18 cellular contexts compared by ENCODE assay signal in the genomic region with DNA sequence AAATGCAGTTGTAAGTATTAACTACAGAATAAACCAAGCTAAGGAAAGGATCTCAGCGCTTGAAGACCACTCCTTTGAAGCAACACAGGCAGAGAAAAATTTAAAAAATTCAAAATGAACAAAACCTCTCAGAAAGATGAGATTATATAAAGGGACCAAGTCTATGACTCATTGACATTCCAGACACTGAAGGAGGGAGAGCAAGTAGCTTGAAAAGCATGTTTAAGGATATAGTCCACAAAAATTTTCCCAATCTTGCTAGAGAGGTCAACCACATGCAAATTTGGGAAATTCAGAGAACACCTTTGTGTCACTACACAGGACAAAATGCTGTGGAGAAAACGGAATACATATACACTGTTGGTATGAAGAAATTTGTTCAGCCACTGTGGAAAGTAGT.
DNase-seq lines count a peak whose midpoint lies in the region; ATAC-seq and TF ChIP-seq lines count a peak whose summit lies in the region.
"Had no signal": no experiment of that assay in that cellular context is flagged by ENCODE, and none has a peak within 500 bp of the region (broad histone marks: within the 10 kb centered on the region; RNA-seq: fewer than 3 reads in every experiment).

No MANE protein-coding gene starts in this region.

- ATAC-seq in SK-N-SH treated with all-trans-retinoic acid at 6 μM for 48 hours (peak; percentile 58), HG03108 (IDR thresholded peaks at IDR 0.05; ENCODE audit: unreplicated experiment) (no peak)
- ATAC-seq: Panc1 had no signal

- H3K9me3 ChIP-seq in left ventricle myocardium inferior (replicated peaks) = peaks cover 4% of the 10 kb centered on the region
- H3K9me3 ChIP-seq: Caco-2 had no signal

- no peak overlapping the region for H3K27ac ChIP-seq in left ventricle myocardium inferior (replicated peaks)
- H3K27ac ChIP-seq: C4-2B had no signal

- intact Hi-C loops in left ventricle myocardium inferior (cut with micrococcal nuclease) = no loop called here

- H3K4me1 ChIP-seq in left ventricle myocardium inferior = no peaks in the 10 kb centered on the region
- H3K4me1 ChIP-seq: Caco-2 had no signal

- DNase-seq in EL = peak; percentile 50
- DNase-seq in fibroblast of pulmonary artery (ENCODE audit: low read depth) = peak; percentile 29
- DNase-seq in retinal pigment epithelial cell (ENCODE audit: low read depth) = peak; percentile 39
- DNase-seq in left ventricle myocardium inferior = no peak
- DNase-seq in activated T-cell treated with anti-CD3 and anti-CD28 coated beads for 4 hours = no peak
- no peak for DNase-seq in stimulated activated CD4-positive, alpha-beta T cell treated with anti-CD3 and anti-CD28 coated beads, Interleukin-4, amount 100 ng/mL, for 1 hour
- DNase-seq: Caco-2, HCEC 1CT, KG1, MM.1S, NCI-H1105 treated with DMSO at 0.1 percent for 48 hours, NCI-H187, NCI-H2171 treated with DMSO at 0.1 percent for 48 hours, Right ventricle myocardium superior had no signal

- H3K27me3 ChIP-seq in left ventricle myocardium inferior (ENCODE audit: low read depth) = no peaks in the 10 kb centered on the region

- no peak for TF ChIP-seq CTCF in fibroblast of pulmonary artery (IDR thresholded peaks at IDR 0.05; ENCODE audit: low read length, missing control alignments)
- TF ChIP-seq CTCF in retinal pigment epithelial cell (conservative IDR thresholded peaks at IDR 0.05; ENCODE audit: low read depth, low read length) = no peak
- no peak for TF ChIP-seq CTCF in left ventricle myocardium inferior (IDR thresholded peaks at IDR 0.05; ENCODE audit: borderline replicate concordance)

- H3K36me3 ChIP-seq in left ventricle myocardium inferior = no peaks in the 10 kb centered on the region

- H3K4me3 ChIP-seq in fibroblast of pulmonary artery (replicated peaks; ENCODE audit: low read depth, low read length) (no peak overlapping the region), retinal pigment epithelial cell (ENCODE audit: low read length) (no peak overlapping the region), left ventricle myocardium inferior (no peak overlapping the region)

TF ChIP-seq in SK-N-SH treated with all-trans-retinoic acid at 6 μM for 48 hours, 23 proteins besides CTCF, POLR2A, EP300 and RAD21:
- no peak for TF ChIP-seq CSRNP3 (CRISPR knock-in tag; IDR thresholded peaks at IDR 0.05)
- peak; percentile 64; the same call in 1 of the 2 replicates for TF ChIP-seq ZFP30 (CRISPR knock-in tag; IDR thresholded peaks at IDR 0.05)

Comparison
In these comparisons a context has a peak if more than half of its experiments do, and no peak if none do; other contexts are left out.
1. DNase-seq: peak in EL (single experiment), fibroblast of pulmonary artery (single experiment) and retinal pigment epithelial cell (single experiment); none in left ventricle myocardium inferior (single experiment), activated T-cell treated with anti-CD3 and anti-CD28 coated beads for 4 hours (single experiment) and stimulated activated CD4-positive, alpha-beta T cell treated with anti-CD3 and anti-CD28 coated beads, Interleukin-4, amount 100 ng/mL, for 1 hour (single experiment).